ENCODE assay signal across 33 cellular contexts in the genomic region with DNA sequence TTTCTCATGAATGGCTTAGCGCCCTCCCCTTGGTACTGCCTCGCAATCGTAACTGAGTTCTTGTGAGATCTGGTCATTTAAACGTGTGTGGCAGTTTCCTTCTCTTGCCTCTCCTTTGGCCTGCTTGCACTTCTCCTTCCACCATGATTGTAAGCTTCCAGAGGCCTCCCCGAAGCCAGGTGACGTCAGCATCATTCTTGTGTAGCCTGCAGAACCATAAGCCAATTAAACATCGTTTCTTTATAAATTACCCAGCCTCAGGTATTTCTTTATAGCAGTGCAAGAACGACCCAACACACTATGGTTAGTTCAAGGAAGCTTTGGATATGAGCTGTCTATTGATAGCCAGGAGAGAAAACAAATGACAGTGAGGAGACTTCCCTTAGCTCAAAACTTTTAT. TPM values are rescaled to one million over a fixed set of nuclear protein-coding genes. Genes with fewer than 3 reads are reported as not detected.
"Had no signal": no experiment of that assay in that cellular context is flagged by ENCODE, and none has a peak within 500 bp of the region (broad histone marks: within the 10 kb centered on the region; RNA-seq: fewer than 3 reads in every experiment).

No MANE protein-coding gene starts in this region.

- ATAC-seq: activated CD8-positive, alpha-beta T cell treated with anti-CD3 and anti-CD28 coated beads for 36 hours; activated naive CD4-positive, alpha-beta T cell treated with anti-CD3 and anti-CD28 coated beads, Interleukin-2, amount 50 U/mL, for 72 hours; activated T-cell treated with anti-CD3 and anti-CD28 coated beads, Interleukin-2, amount 50 U/mL, for 4 hours; activated T-cell treated with anti-CD3 and anti-CD28 coated beads, Interleukin-2, amount 50 U/mL, for 72 hours; activated T-helper 17 cell treated with anti-CD3 and anti-CD28 coated beads, Interleukin-2, amount 50 U/mL, for 72 hours; body of pancreas had no signal

- H3K4me3 ChIP-seq: adrenal gland, body of pancreas, breast epithelium had no signal

- H3K36me3 ChIP-seq: adrenal gland, brain microvascular endothelial cell, breast epithelium had no signal

- H3K27ac ChIP-seq: adrenal gland, body of pancreas, brain microvascular endothelial cell, breast epithelium, VCaP had no signal

- H3K27me3 ChIP-seq: adrenal gland, body of pancreas, brain microvascular endothelial cell, breast epithelium had no signal

- DNase-seq: activated B cell treated with CpG ODN at 0.5 μM for 24 hours; activated CD4-positive, alpha-beta memory T cell treated with anti-CD3 and anti-CD28 coated beads for 36 hours; activated CD4-positive, alpha-beta T cell treated with anti-CD3 and anti-CD28 coated beads for 4 hours; activated CD4-positive, alpha-beta T cell treated with anti-CD3 and anti-CD28 coated beads, Interleukin-2, amount 10 ng/mL, durations not matched to agents 24 days and 14 days; activated CD4-positive, alpha-beta T cell treated with anti-CD3 and anti-CD28 coated beads, Interleukin-2, amount 50 U/mL, for 1 hour; activated CD4-positive, alpha-beta T cell treated with anti-CD3 and anti-CD28 coated beads, Interleukin-2, amount 50 U/mL, for 4 hours; activated CD4-positive, CD25-positive, alpha-beta regulatory T cell treated with anti-CD3 and anti-CD28 coated beads, Interleukin-2, amount 50 U/mL, for 72 hours; activated CD8-positive, alpha-beta memory T cell treated with anti-CD3 and anti-CD28 coated beads, Interleukin-2, amount 50 U/mL, for 4 hours; activated CD8-positive, alpha-beta T cell treated with anti-CD3 and anti-CD28 coated beads for 36 hours; activated effector memory CD4-positive, alpha-beta T cell treated with anti-CD3 and anti-CD28 coated beads, Interleukin-2, amount 50 U/mL, for 16 hours; activated gamma-delta T cell treated with Interleukin-2 at 50 U/mL for 16 hours; activated naive CD4-positive, alpha-beta T cell; activated naive CD4-positive, alpha-beta T cell treated with anti-CD3 and anti-CD28 coated beads for 36 hours; activated naive CD4-positive, alpha-beta T cell treated with anti-CD3 and anti-CD28 coated beads, Interleukin-2, amount 50 U/mL, for 16 hours; activated naive CD8-positive, alpha-beta T cell treated with anti-CD3 and anti-CD28 coated beads for 36 hours; activated T-cell treated with anti-CD3 and anti-CD28 coated beads for 4 hours; activated T-cell treated with anti-CD3 and anti-CD28 coated beads, Interleukin-2, amount 50 U/mL, for 1 hour; activated T-cell treated with anti-CD3 and anti-CD28 coated beads, Interleukin-2, amount 50 U/mL, for 4 hours; activated T-cell treated with anti-CD3 and anti-CD28 coated beads, Interleukin-2, amount 50 U/mL, for 72 hours; adrenal gland; amniotic stem cell; aorta; body of pancreas; brain microvascular endothelial cell; central memory CD4-positive, alpha-beta T cell; T-helper 2 cell; T-helper 9 cell had no signal

- H3K9me3 ChIP-seq: adrenal gland, body of pancreas, breast epithelium had no signal

RNA-seq across cellular contexts. Expression of a gene that starts 29.5 kb away (rescaled TPM):
- total RNA-seq: body of pancreas, cardiac septum, cerebellum had no signal
